ENCODE assay signal across 27 cellular contexts in the genomic region with DNA sequence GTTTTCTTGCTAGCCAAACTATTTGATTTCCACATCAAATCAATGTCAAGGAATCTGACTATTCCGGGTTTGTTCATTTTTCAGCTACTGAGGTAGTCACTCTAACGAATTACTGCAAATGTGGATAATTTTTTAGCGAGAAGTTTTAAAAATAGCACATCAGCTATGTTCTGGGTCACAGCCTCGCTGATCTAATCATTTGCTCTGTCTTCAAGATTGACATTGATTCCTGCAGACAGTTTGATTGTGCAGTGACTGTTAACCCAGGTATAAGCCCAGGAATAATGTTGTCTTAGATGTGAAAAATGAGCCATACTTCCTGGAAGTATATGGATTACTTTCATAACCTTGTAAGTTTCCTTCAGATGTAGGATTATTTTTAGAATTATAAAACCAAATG.
"Had no signal": no experiment of that assay in that cellular context is flagged by ENCODE, and none has a peak within 500 bp of the region (broad histone marks: within the 10 kb centered on the region; RNA-seq: fewer than 3 reads in every experiment).

No MANE protein-coding gene starts in this region.

- H3K36me3 ChIP-seq: colonic mucosa, esophagus muscularis mucosa, esophagus squamous epithelium, gastrocnemius medialis, gastroesophageal sphincter, heart left ventricle, heart right ventricle had no signal

- H3K4me3 ChIP-seq: colonic mucosa, coronary artery, dorsolateral prefrontal cortex, esophagus muscularis mucosa, esophagus squamous epithelium, gastrocnemius medialis, gastroesophageal sphincter, heart left ventricle, heart right ventricle had no signal

- DNase-seq: colonic mucosa; cortex of kidney; dermis blood vessel endothelial cell; dorsolateral prefrontal cortex; effector CD4-positive, alpha-beta T cell; effector CD8-positive, alpha-beta T cell; effector memory CD4-positive, alpha-beta T cell; effector memory CD8-positive, alpha-beta T cell; endodermal cell; erythroblast; esophagus squamous epithelium; foreskin fibroblast; foreskin melanocyte; gastrocnemius medialis; glutamatergic neuron; heart left ventricle; heart right ventricle had no signal

- ATAC-seq: effector memory CD8-positive, alpha-beta T cell; esophagus mucosa; foreskin keratinocyte; gastrocnemius medialis; gastroesophageal sphincter; heart left ventricle; heart right ventricle had no signal

- H3K27ac ChIP-seq: colonic mucosa, coronary artery, dorsolateral prefrontal cortex, epithelial cell of prostate, esophagus muscularis mucosa, esophagus squamous epithelium, foreskin keratinocyte, gastrocnemius medialis, gastroesophageal sphincter, heart left ventricle, heart right ventricle had no signal

- H3K4me1 ChIP-seq: colonic mucosa, esophagus muscularis mucosa, esophagus squamous epithelium, foreskin keratinocyte, gastrocnemius medialis, gastroesophageal sphincter, heart left ventricle, heart right ventricle had no signal

- FAIRE-seq: colon, endometrium, endothelial cell of umbilical vein, frontal cortex had no signal

- H3K9me3 ChIP-seq: colonic mucosa, esophagus muscularis mucosa, esophagus squamous epithelium, gastrocnemius medialis, gastroesophageal sphincter, heart left ventricle, heart right ventricle had no signal

- H3K27me3 ChIP-seq: colonic mucosa, dorsolateral prefrontal cortex, esophagus muscularis mucosa, esophagus squamous epithelium, foreskin keratinocyte, gastrocnemius medialis, gastroesophageal sphincter, heart left ventricle, heart right ventricle had no signal
